ENCODE assay signal across 8 cellular contexts in genomic region chr2:241102239-241102803, GRCh38. TPM values are rescaled to one million over a fixed set of nuclear protein-coding genes. Genes with fewer than 3 reads are reported as not detected.
A peak's percentile ranks its signal among the peaks of the same experiment; 100 is the strongest.
DNase-seq lines count a peak whose midpoint lies in the region; ATAC-seq and TF ChIP-seq lines count a peak whose summit lies in the region.

MTERF4 (minus strand) TSS chr2:241102287; CDS start chr2:241102273, 14 bp downstream.

- WGBS in adipose tissue, 3 donors, result 0 to 1% (median 1%) methylated on average over 55 to 56 of the region's 56 CpGs
- 0% methylated on average over 3 to 31 of the region's 56 CpGs for WGBS in transverse colon (ENCODE audit: low coverage in 1 of 2), 2 donors

- intact Hi-C loops in cardiac septum (cut with DNase I) (loop anchor here (2.0 to 5.0 kb wide), 2 partner anchors 48 to 115 kb away; partner anchors contain the start of gene PPP1R7), transverse colon (cut with DNase I; ENCODE audit: low total_unique reads) (no loop called here)

- CTCF ChIA-PET in T-cell (lab: Charles Lee), result interaction anchor here in 1 of 2 donors (0.7 kb wide), 1 partner anchor 213 kb away, joined by 3 read pairs; no protein-coding TSS in a partner anchor

- H3K27ac ChIP-seq in adipose tissue (ENCODE audit: low read depth, low read length) (no peak within 1 kb of the TSS), transverse colon (peak within 1 kb of the TSS; percentile 87 to 93 (median 90))

- peaks cover 74 to 77% (median 75%) of the 10 kb centered on the region in 3 donors for H3K4me1 Mint-ChIP-seq in T-cell

- H3K9me3 Mint-ChIP-seq in T-cell, result no peaks in the 10 kb centered on the region

- H3K27me3 Mint-ChIP-seq in T-cell, result no peaks in the 10 kb centered on the region

- H3K9me3 ChIP-seq in transverse colon, result no peaks in the 10 kb centered on the region

- ATAC-seq in HG02610 (IDR thresholded peaks at IDR 0.05; ENCODE audit: unreplicated experiment), result peak; percentile 82
- peak; percentile 89 to 94 (median 92) for ATAC-seq in T-cell (replicated peaks in 1 of 4)

- POLR2A ChIA-PET in T-cell (lab: Charles Lee), result interaction anchor here (0.5 to 0.6 kb wide), 2 partner anchors 10 to 190 kb away, joined by 3 read pairs; no protein-coding TSS in a partner anchor

- TF ChIP-seq CTCF in GM12864 (IDR thresholded peaks at IDR 0.05; ENCODE audit: low read depth, low read length, missing control alignments), result no peak
- no peak for TF ChIP-seq CTCF in transverse colon (IDR thresholded peaks at IDR 0.05)

- peak; percentile 90 for TF ChIP-seq POLR2A in transverse colon (IDR thresholded peaks at IDR 0.05)

- DNase-seq in GM12864 (ENCODE audit: low read depth), result no peak
- peak; percentile 83 for DNase-seq in NCI-H1105 (lab: John Stamatoyannopoulos, UW)
- peak; percentile 72 to 90 (median 84) for DNase-seq in T-cell
- DNase-seq in cardiac septum (ENCODE audit: low spot score), result peak; percentile 93
- DNase-seq in pons (ENCODE audit: low spot score), result peak; percentile 69
- peak; percentile 92 for DNase-seq in transverse colon

- H3K4me3 ChIP-seq in GM12864 (ENCODE audit: low read depth, low read length), result peak within 1 kb of the TSS; percentile 65
- H3K4me3 ChIP-seq in transverse colon, result peak within 1 kb of the TSS; percentile 67 to 89 (median 78)

- TF ChIP-seq EP300 in transverse colon (IDR thresholded peaks at IDR 0.05; ENCODE audit: low read depth), result no peak

- no peaks in the 10 kb centered on the region for H3K27me3 ChIP-seq in transverse colon

- peaks cover 7 to 38% (median 19%) of the 10 kb centered on the region in 4 donors for H3K4me1 ChIP-seq in transverse colon

- H3K36me3 Mint-ChIP-seq in T-cell, result peaks cover 24% of the 10 kb centered on the region

- peaks cover 0 to 16% (median 4%) of the 10 kb centered on the region in 4 donors for H3K36me3 ChIP-seq in transverse colon

- in situ Hi-C loops in transverse colon (cut with MboI; ENCODE audit: low pct_ligation_motif_present in 1 of 4, low pct_unique_long_range_greater_than_20kb in 1 of 4, low sequenced_read_pairs in 3 of 4), result no loop called here

- H3K4me3 Mint-ChIP-seq in T-cell, result peak within 1 kb of the TSS; percentile 94 to 98 (median 98)

- peak within 1 kb of the TSS; percentile 97 to 99 for H3K27ac Mint-ChIP-seq in T-cell

RNA-seq across cellular contexts. Expression of gene MTERF4, which starts in this region (rescaled TPM):
- 100 to 1,000 TPM in 4 of 5 donors, 10 to 100 TPM in 1; 78.7 to 171 (median 109) TPM for total RNA-seq in T-cell
- polyA plus RNA-seq in adipose tissue, result 10 to 100 TPM; 23.5 to 34.8 (median 24.4) TPM
- total RNA-seq in cardiac septum, result 21.0 TPM
- total RNA-seq in transverse colon, result 100 to 1,000 TPM in 1 of 4 donors, 10 to 100 TPM in 3; 25.4 to 161 (median 34.3) TPM
